8 cellular contexts compared by ENCODE assay signal in the genomic region with DNA sequence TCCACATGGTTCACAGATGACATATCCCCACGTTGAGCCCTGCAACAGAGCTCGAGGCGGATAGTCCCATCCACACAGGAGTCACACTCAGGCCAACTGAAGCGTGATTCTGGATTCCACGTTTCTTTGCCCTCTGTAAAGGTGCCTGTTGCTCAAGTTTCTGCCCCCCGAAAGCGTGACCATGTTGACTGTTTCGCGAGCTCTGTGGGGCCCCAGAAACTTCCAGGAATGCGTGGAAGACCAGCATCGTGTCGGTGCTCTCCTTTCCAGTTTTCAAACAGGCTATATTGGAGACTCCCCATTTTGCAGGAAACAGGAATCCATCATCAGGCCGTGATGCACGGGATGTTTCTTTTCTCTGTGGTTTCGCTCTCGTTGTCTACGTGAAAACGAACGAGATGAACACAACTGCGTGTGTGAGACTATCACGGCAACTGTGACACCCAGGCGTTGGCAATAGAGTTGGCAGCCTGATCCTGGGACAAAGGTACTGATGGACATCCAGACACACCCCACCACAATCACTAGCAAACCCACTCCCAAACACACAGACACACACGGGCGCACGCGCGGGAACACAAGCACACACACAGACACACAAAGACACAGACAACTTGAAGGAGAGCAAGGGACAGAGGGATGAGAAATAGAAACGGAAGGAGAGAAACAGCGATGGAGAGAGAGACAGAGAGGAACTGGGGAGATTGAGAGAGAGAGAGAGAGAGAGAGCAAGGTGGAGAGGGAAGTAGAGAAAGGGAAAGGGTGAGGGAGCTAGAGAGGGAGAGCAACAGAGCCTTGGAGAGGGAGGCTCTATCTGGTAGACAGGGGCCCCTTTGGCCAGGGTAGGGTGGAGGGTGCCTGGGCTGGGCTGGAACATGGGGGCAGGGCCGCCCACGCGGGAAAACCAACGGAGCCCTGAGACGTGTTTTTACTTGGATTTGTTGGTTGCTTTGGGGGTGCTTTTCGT.
A peak's percentile ranks its signal among the peaks of the same experiment; 100 is the strongest.
DNase-seq lines count a peak whose midpoint lies in the region; TF ChIP-seq lines count a peak whose summit lies in the region.
"Not testable (repeated sequence)": the region's sequence is repeated elsewhere in the genome, so short reads cannot be mapped to it uniquely, and the experiment has no call there.

No MANE protein-coding gene starts in this region.

- POLR2A ChIA-PET in CD4-positive, alpha-beta memory T cell (lab: Charles Lee; ENCODE audit: partially characterized antibody) = interaction anchor here (1.7 kb wide), 1 partner anchor 1018 kb away, joined by 12 read pairs; no protein-coding TSS in a partner anchor

- not testable (repeated sequence) for H3K9me3 ChIP-seq in CD4-positive, alpha-beta memory T cell (ENCODE audit: control insufficient read depth in 1 of 2, low read length in 2 of 2); neuron (ENCODE audit: low read length)

- not testable (repeated sequence) for H3K36me3 ChIP-seq in CD4-positive, alpha-beta memory T cell (ENCODE audit: insufficient read depth, low read length); neuron (ENCODE audit: insufficient read depth, low read length)

- H2AFZ ChIP-seq in neuron (ENCODE audit: low read depth, low read length) = not testable (repeated sequence)

- not testable (repeated sequence) for H3K27ac ChIP-seq in CD4-positive, alpha-beta memory T cell (ENCODE audit: low read depth, low read length); HL-60 (replicated peaks)

- DNase-seq in CD4-positive, alpha-beta memory T cell = peak; percentile 36 to 46 (median 37)
- DNase-seq in HL-60 (ENCODE audit: low read depth in 1 of 2, low spot score in 1 of 2) = peak; percentile 44 to 79
- peak; percentile 12 for DNase-seq in activated CD4-positive, alpha-beta T cell treated with anti-CD3 and anti-CD28 coated beads for 1 hour
- DNase-seq in amniotic epithelial cell (ENCODE audit: low read depth) = peak; percentile 51
- peak; percentile 27 for DNase-seq in epithelial cell of proximal tubule (ENCODE audit: low read depth)
- peak; percentile 74 for DNase-seq in islet precursor cell

- intact Hi-C loops in CD4-positive, alpha-beta memory T cell (cut with micrococcal nuclease) = not testable (repeated sequence)

- peak overlapping the region in 1 of 2 donors; percentile 45 for H3K4me3 ChIP-seq in CD4-positive, alpha-beta memory T cell (ENCODE audit: low read length in 2 of 2)
- H3K4me3 ChIP-seq in HL-60 (replicated peaks; ENCODE audit: insufficient read depth, low read length) = peak overlapping the region; percentile 21; the same call in 1 of the 2 replicates
- peak overlapping the region; percentile 74 for H3K4me3 ChIP-seq in epithelial cell of proximal tubule (ENCODE audit: low read depth, low read length)
- peak overlapping the region; percentile 26 for H3K4me3 ChIP-seq in neuron (ENCODE audit: low read length)

- CTCF ChIA-PET in CD4-positive, alpha-beta memory T cell (lab: Charles Lee; ENCODE audit: partially characterized antibody) = not testable (repeated sequence)

- H3K4me1 Mint-ChIP-seq in CD4-positive, alpha-beta memory T cell = peaks cover 23 to 43% (median 31%) of the 10 kb centered on the region in 4 donors
- H3K4me1 Mint-ChIP-seq in stimulated activated naive CD8-positive, alpha-beta T cell treated with anti-CD3 and anti-CD28 coated beads, Interleukin-15, Interleukin-2, amounts not matched to agents 100 ng/mL and 50 ng/mL, for 24 hours (ENCODE audit: low read depth) = peaks cover 30% of the 10 kb centered on the region

- H3K4me1 ChIP-seq in CD4-positive, alpha-beta memory T cell (ENCODE audit: insufficient read depth, low read length) = peaks cover 19% of the 10 kb centered on the region
- H3K4me1 ChIP-seq in neuron (ENCODE audit: insufficient read depth, low read length) = not testable (repeated sequence)

- TF ChIP-seq CTCF in HL-60 (IDR thresholded peaks at IDR 0.05; ENCODE audit: insufficient read depth, low read length); epithelial cell of proximal tubule (conservative IDR thresholded peaks at IDR 0.05; ENCODE audit: low read depth, low read length): not testable (repeated sequence)

- peaks cover 0 to 14% (median 6%) of the 10 kb centered on the region in 8 donors for H3K9me3 Mint-ChIP-seq in CD4-positive, alpha-beta memory T cell
- not testable (repeated sequence) for H3K9me3 Mint-ChIP-seq in stimulated activated naive CD8-positive, alpha-beta T cell treated with anti-CD3 and anti-CD28 coated beads, Interleukin-15, Interleukin-2, amounts not matched to agents 100 ng/mL and 50 ng/mL, for 24 hours

- H3K27ac Mint-ChIP-seq in CD4-positive, alpha-beta memory T cell = peak overlapping the region; percentile 0 to 76 (median 32)
- peak overlapping the region; percentile 53 for H3K27ac Mint-ChIP-seq in stimulated activated naive CD8-positive, alpha-beta T cell treated with anti-CD3 and anti-CD28 coated beads, Interleukin-15, Interleukin-2, amounts not matched to agents 100 ng/mL and 50 ng/mL, for 24 hours

- peak overlapping the region; percentile 68 to 84 (median 76) for H3K4me3 Mint-ChIP-seq in CD4-positive, alpha-beta memory T cell
- H3K4me3 Mint-ChIP-seq in stimulated activated naive CD8-positive, alpha-beta T cell treated with anti-CD3 and anti-CD28 coated beads, Interleukin-15, Interleukin-2, amounts not matched to agents 100 ng/mL and 50 ng/mL, for 24 hours = peak overlapping the region; percentile 73

- H3K27me3 Mint-ChIP-seq in CD4-positive, alpha-beta memory T cell = peaks cover 31 to 40% of the 10 kb centered on the region in 2 donors
- peaks cover 28% of the 10 kb centered on the region for H3K27me3 Mint-ChIP-seq in stimulated activated naive CD8-positive, alpha-beta T cell treated with anti-CD3 and anti-CD28 coated beads, Interleukin-15, Interleukin-2, amounts not matched to agents 100 ng/mL and 50 ng/mL, for 24 hours

- H3K27me3 ChIP-seq in CD4-positive, alpha-beta memory T cell (ENCODE audit: insufficient read depth, low read length) = peaks cover 13% of the 10 kb centered on the region
- not testable (repeated sequence) for H3K27me3 ChIP-seq in HL-60 (ENCODE audit: insufficient read depth, poor library complexity, severe bottlenecking)
- peaks cover 30% of the 10 kb centered on the region for H3K27me3 ChIP-seq in neuron (ENCODE audit: insufficient read depth, low read length)

- not testable (repeated sequence) for H3K36me3 Mint-ChIP-seq in CD4-positive, alpha-beta memory T cell; stimulated activated naive CD8-positive, alpha-beta T cell treated with anti-CD3 and anti-CD28 coated beads, Interleukin-15, Interleukin-2, amounts not matched to agents 100 ng/mL and 50 ng/mL, for 24 hours (ENCODE audit: low read depth)

Comparison
In these comparisons a context has a peak if more than half of its experiments do, and no peak if none do; other contexts are left out.
1. DNase-seq: peak in every context shown above with its lines; median percentile 74 in islet precursor cell; 62 in HL-60; 51 in amniotic epithelial cell; 37 in CD4-positive, alpha-beta memory T cell; 27 in epithelial cell of proximal tubule; 12 in activated CD4-positive, alpha-beta T cell treated with anti-CD3 and anti-CD28 coated beads for 1 hour.